8 cellular contexts compared by ENCODE assay signal in genomic region chr17:17591408-17592265, GRCh38. TPM values are rescaled to one million over a fixed set of nuclear protein-coding genes. Genes with fewer than 3 reads are reported as not detected.
DNase-seq lines count a peak whose midpoint lies in the region; ATAC-seq and TF ChIP-seq lines count a peak whose summit lies in the region.

PEMT (minus strand) TSS chr17:17591708; CDS start chr17:17591626, 82 bp downstream.

- H3K36me3 ChIP-seq in osteoblast (ENCODE audit: insufficient read depth, low read length) (no peaks in the 10 kb centered on the region), thoracic aorta (no peaks in the 10 kb centered on the region)

- H3K9me3 ChIP-seq in osteoblast (ENCODE audit: low read depth, low read length) (no peaks in the 10 kb centered on the region), thoracic aorta (no peaks in the 10 kb centered on the region)

- peak; percentile 92 for ATAC-seq in HG02623 (IDR thresholded peaks at IDR 0.05; ENCODE audit: unreplicated experiment)
- peak; percentile 90 for ATAC-seq in thoracic aorta (ENCODE audit: insufficient number of reproducible peaks, low FRiP score, low read depth)

- CTCF ChIA-PET in GM10248 (lab: Yijun Ruan, JAX): interaction anchor here (0.9 to 3.4 kb wide), 5 partner anchors 22 to 210 kb away, joined by 3 to 17 read pairs (median 6); partner anchors contain the start of gene RASD1

- H3K27ac Mint-ChIP-seq in activated naive CD8-positive, alpha-beta T cell: peak within 1 kb of the TSS; percentile 93
- peak within 1 kb of the TSS; percentile 88 for H3K27ac Mint-ChIP-seq in glutamatergic neuron (ENCODE audit: unreplicated experiment)

- TF ChIP-seq CTCF in GM10248 (IDR thresholded peaks at IDR 0.05; ENCODE audit: control extremely low read depth, extremely low read depth, low read depth, missing control alignments) (no peak), glutamatergic neuron (IDR thresholded peaks at IDR 0.05; ENCODE audit: partially characterized antibody, unreplicated experiment) (no peak), osteoblast (IDR thresholded peaks at IDR 0.05; ENCODE audit: extremely low read depth, low read depth, low read length) (no peak), thoracic aorta (IDR thresholded peaks at IDR 0.05) (peak; percentile 14)

- H3K4me2 ChIP-seq in osteoblast (ENCODE audit: insufficient read depth, low read length): peak within 1 kb of the TSS; percentile 99

- no peaks in the 10 kb centered on the region for H3K36me3 Mint-ChIP-seq in activated naive CD8-positive, alpha-beta T cell
- no peaks in the 10 kb centered on the region for H3K36me3 Mint-ChIP-seq in glutamatergic neuron (ENCODE audit: unreplicated experiment)

- peak within 1 kb of the TSS; percentile 95 for H3K4me3 ChIP-seq in osteoblast (ENCODE audit: insufficient read depth, low read length)
- H3K4me3 ChIP-seq in thoracic aorta: peak within 1 kb of the TSS; percentile 94

- DNase-seq in GM10248 (ENCODE audit: extremely low spot score) (peak; percentile 96), NCI-H1105 (lab: John Stamatoyannopoulos, UW) (peak; percentile 99), SKM-1 treated with dmso at 0.1 percent for 144 hours (lab: John Stamatoyannopoulos, UW; ENCODE audit: unreplicated experiment) (peak; percentile 97), glutamatergic neuron (peak; percentile 93), osteoblast (ENCODE audit: insufficient read length, low spot score, missing footprints) (peak; percentile 98), thoracic aorta (ENCODE audit: low spot score) (peak; percentile 96)

- H3K4me3 Mint-ChIP-seq in activated naive CD8-positive, alpha-beta T cell: peak within 1 kb of the TSS; percentile 97
- H3K4me3 Mint-ChIP-seq in glutamatergic neuron (ENCODE audit: unreplicated experiment): peak within 1 kb of the TSS; percentile 94

- no peaks in the 10 kb centered on the region for H3K9me3 Mint-ChIP-seq in activated naive CD8-positive, alpha-beta T cell (ENCODE audit: low read depth)
- H3K9me3 Mint-ChIP-seq in glutamatergic neuron (ENCODE audit: unreplicated experiment): peaks cover 11% of the 10 kb centered on the region

- H3K27me3 ChIP-seq in osteoblast (ENCODE audit: insufficient read depth, low read length) (no peaks in the 10 kb centered on the region), thoracic aorta (replicated peaks; ENCODE audit: insufficient read depth) (no peaks in the 10 kb centered on the region)

- H3K79me2 ChIP-seq in osteoblast (ENCODE audit: insufficient read depth, low read length): peaks cover 37% of the 10 kb centered on the region

- H3K27ac ChIP-seq in osteoblast (ENCODE audit: low read depth, low read length) (peak within 1 kb of the TSS; percentile 86), thoracic aorta (peak within 1 kb of the TSS; percentile 69 to 76)

- POLR2A ChIA-PET in GM10248 (lab: Yijun Ruan, JAX): no interaction called here

- H3K27me3 Mint-ChIP-seq in activated naive CD8-positive, alpha-beta T cell: no peaks in the 10 kb centered on the region
- H3K27me3 Mint-ChIP-seq in glutamatergic neuron (ENCODE audit: unreplicated experiment): peaks cover 6% of the 10 kb centered on the region

- no peaks in the 10 kb centered on the region for H4K20me1 ChIP-seq in osteoblast (ENCODE audit: insufficient read depth, low read length)

- peaks cover 19% of the 10 kb centered on the region for H3K4me1 Mint-ChIP-seq in activated naive CD8-positive, alpha-beta T cell (ENCODE audit: low read depth)
- peaks cover 10% of the 10 kb centered on the region for H3K4me1 Mint-ChIP-seq in glutamatergic neuron (ENCODE audit: low read depth, unreplicated experiment)

- peak within 1 kb of the TSS; percentile 96 for H2AFZ ChIP-seq in osteoblast (ENCODE audit: low read length)

- H3K4me1 ChIP-seq in osteoblast (ENCODE audit: insufficient read depth, low read length) (peaks cover 22% of the 10 kb centered on the region), thoracic aorta (ENCODE audit: control insufficient read depth in 1 of 2, low read depth in 2 of 2) (peaks cover 8 to 23% of the 10 kb centered on the region in 2 donors)

RNA-seq across cellular contexts. Expression of gene PEMT, which starts in this region (rescaled TPM):
- total RNA-seq in glutamatergic neuron (ENCODE audit: unreplicated experiment) (24.0 TPM), osteoblast (25.3 and 26.4 TPM in 2 replicates), thoracic aorta (10 to 100 TPM; 15.7 to 22.1 TPM)

Comparison
In these comparisons a context has a peak if more than half of its experiments do, and no peak if none do; other contexts are left out.
1. Peak in every context shown above with its lines: DNase-seq, ATAC-seq, H3K4me3 ChIP-seq and H3K27ac ChIP-seq.